In the genomic region with DNA sequence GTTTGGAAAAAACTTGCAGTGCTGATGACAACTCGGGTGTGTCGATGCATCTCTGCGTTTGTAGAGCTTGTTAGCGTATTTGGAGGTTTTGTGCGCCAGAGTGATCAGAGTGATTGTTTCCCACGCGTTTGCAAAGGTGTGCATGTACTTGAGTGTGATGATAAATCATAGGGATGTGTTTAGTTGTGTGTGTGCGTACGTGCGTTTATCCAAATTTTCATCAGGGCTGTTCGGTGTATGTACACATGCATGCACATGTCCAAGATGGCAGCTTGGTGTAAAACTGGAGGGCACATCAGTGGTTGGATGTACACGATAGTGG, we compare ENCODE assay signal across 8 cellular contexts. TPM values are rescaled to one million over a fixed set of nuclear protein-coding genes. Genes with fewer than 3 reads are reported as not detected.
DNase-seq lines count a peak whose midpoint lies in the region; ATAC-seq and TF ChIP-seq lines count a peak whose summit lies in the region.

No MANE protein-coding gene starts in this region.

- peak overlapping the region; percentile 13 for H3K4me3 Mint-ChIP-seq in CD8-positive, alpha-beta T cell
- H3K4me3 Mint-ChIP-seq in progenitor cell of endocrine pancreas (ENCODE audit: low read depth), result peak overlapping the region; percentile 65

- H3K27me3 Mint-ChIP-seq in CD8-positive, alpha-beta T cell (ENCODE audit: low read depth), result peaks cover 66% of the 10 kb centered on the region
- H3K27me3 Mint-ChIP-seq in progenitor cell of endocrine pancreas, result peaks cover 74% of the 10 kb centered on the region

- no peak overlapping the region for H3K27ac Mint-ChIP-seq in CD8-positive, alpha-beta T cell
- H3K27ac Mint-ChIP-seq in progenitor cell of endocrine pancreas, result peak overlapping the region; percentile 73

- no peaks in the 10 kb centered on the region; the same call in 1 of the 2 replicates for H3F3A ChIP-seq in PC-9 (ENCODE audit: insufficient read depth, low read depth)

- H3K79me2 ChIP-seq in PC-9 (ENCODE audit: low read depth), result no peaks in the 10 kb centered on the region

- ATAC-seq in CD8-positive, alpha-beta T cell, result no peak
- ATAC-seq in GM19452 (IDR thresholded peaks at IDR 0.05; ENCODE audit: unreplicated experiment) (no peak), HG03342 (IDR thresholded peaks at IDR 0.05; ENCODE audit: unreplicated experiment) (no peak)

- no peak overlapping the region for H3K27ac ChIP-seq in CD8-positive, alpha-beta T cell (ENCODE audit: low read depth, low read length)
- H3K27ac ChIP-seq in PC-9, result no peak overlapping the region

- no peaks in the 10 kb centered on the region for H3K36me3 Mint-ChIP-seq in CD8-positive, alpha-beta T cell
- H3K36me3 Mint-ChIP-seq in progenitor cell of endocrine pancreas (ENCODE audit: insufficient read depth), result no peaks in the 10 kb centered on the region

- H3K36me3 ChIP-seq in CD8-positive, alpha-beta T cell (ENCODE audit: insufficient read depth, low read length), result no peaks in the 10 kb centered on the region
- no peaks in the 10 kb centered on the region for H3K36me3 ChIP-seq in PC-9 (ENCODE audit: low read depth)

- CTCF ChIA-PET in CD8-positive, alpha-beta T cell (lab: Charles Lee), result interaction anchor here (0.8 to 1.3 kb wide), 2 partner anchors 9 to 25 kb away, joined by 3 to 6 read pairs; no protein-coding TSS in a partner anchor
- CTCF ChIA-PET in PC-9 (lab: Charles Lee), result interaction anchor here (0.5 kb wide), 1 partner anchor 173 kb away, joined by 3 read pairs; no protein-coding TSS in a partner anchor

- peak overlapping the region; percentile 12 for H3K4me3 ChIP-seq in CD8-positive, alpha-beta T cell (ENCODE audit: low read depth, low read length)
- H3K4me3 ChIP-seq in PC-9 (peak overlapping the region; percentile 59; the same call in 1 of the 2 replicates), fibroblast of the aortic adventitia (ENCODE audit: low read depth, low read length) (peak overlapping the region; percentile 68)

- H3K4me2 ChIP-seq in PC-9, result peak overlapping the region; percentile 87

- H3K9me2 ChIP-seq in PC-9 (ENCODE audit: insufficient read depth), result no peaks in the 10 kb centered on the region

- H3K9me3 ChIP-seq in CD8-positive, alpha-beta T cell (ENCODE audit: low read length), result no peaks in the 10 kb centered on the region
- no peaks in the 10 kb centered on the region for H3K9me3 ChIP-seq in PC-9 (ENCODE audit: insufficient read depth, low read depth)

- intact Hi-C loops in CD8-positive, alpha-beta T cell (cut with DNase I, micrococcal nuclease), result no loop called here
- intact Hi-C loops in PC-9 (cut with micrococcal nuclease; ENCODE audit: unreplicated experiment), result no loop called here

- POLR2A ChIA-PET in CD8-positive, alpha-beta T cell (lab: Charles Lee), result no interaction called here
- POLR2A ChIA-PET in PC-9 (lab: Charles Lee; ENCODE audit: unreplicated experiment), result no interaction called here

- no TSS peak for BruUV-seq in PC-9 (replicated peaks; lab: Mats Ljungman, UMichigan)

- H3K27me3 ChIP-seq in CD8-positive, alpha-beta T cell (ENCODE audit: insufficient read depth, low read length), result peaks cover 21% of the 10 kb centered on the region
- peaks cover 58% of the 10 kb centered on the region for H3K27me3 ChIP-seq in PC-9 (ENCODE audit: insufficient read depth, low read depth)

- no peaks in the 10 kb centered on the region for H3K9me3 Mint-ChIP-seq in CD8-positive, alpha-beta T cell
- H3K9me3 Mint-ChIP-seq in progenitor cell of endocrine pancreas (ENCODE audit: low read depth), result no peaks in the 10 kb centered on the region

- peaks cover 15% of the 10 kb centered on the region for H3K4me1 Mint-ChIP-seq in CD8-positive, alpha-beta T cell (ENCODE audit: low read depth)
- no peaks in the 10 kb centered on the region for H3K4me1 Mint-ChIP-seq in progenitor cell of endocrine pancreas (ENCODE audit: low read depth)

- peaks cover 11% of the 10 kb centered on the region for H3K4me1 ChIP-seq in CD8-positive, alpha-beta T cell (ENCODE audit: insufficient read depth, low read length)
- 0 out of 2 replicates have a peak, but pooled peaks cover 5% of the 10 kb centered on the region for H3K4me1 ChIP-seq in PC-9 (replicated peaks; ENCODE audit: insufficient read depth)

- no peak for TF ChIP-seq CTCF in CD8-positive, alpha-beta T cell (IDR thresholded peaks at IDR 0.05)
- TF ChIP-seq CTCF in PC-9 (conservative IDR thresholded peaks at IDR 0.05) (no peak), fibroblast of the aortic adventitia (IDR thresholded peaks at IDR 0.05; ENCODE audit: insufficient read depth, low read length) (no peak), progenitor cell of endocrine pancreas (IDR thresholded peaks at IDR 0.05; ENCODE audit: unreplicated experiment) (no peak)

- H2AFZ ChIP-seq in PC-9, result no peak overlapping the region

- DNase-seq in CD8-positive, alpha-beta T cell, result peak in 1 of 7 experiments; percentile 20
- no peak for DNase-seq in PC-9
- DNase-seq in fibroblast of the aortic adventitia (ENCODE audit: low read depth), result no peak
- no peak for DNase-seq in progenitor cell of endocrine pancreas (ENCODE audit: low spot score, unreplicated experiment)
- no peak for DNase-seq in activated CD4-positive, alpha-beta T cell treated with anti-CD3 and anti-CD28 coated beads, Interleukin-2, amount 50 U/mL, for 1 hour
- DNase-seq in HUDEP-2 (lab: John Stamatoyannopoulos, UW; ENCODE audit: unreplicated experiment in 76 of 76), result no peak

- peaks cover 3% of the 10 kb centered on the region; the same call in 1 of the 2 replicates for H4K20me1 ChIP-seq in PC-9 (ENCODE audit: insufficient read depth)

RNA-seq across cellular contexts. Expression of a gene that starts 0.2 kb away (rescaled TPM):
- total RNA-seq in CD8-positive, alpha-beta T cell, result not detected
- total RNA-seq in PC-9 (2021), result 0.15 and 0.20 TPM in 2 replicates
- total RNA-seq in fibroblast of the aortic adventitia (ENCODE audit: low replicate concordance), result 0.57 and 2.0 TPM in 2 replicates
- total RNA-seq in progenitor cell of endocrine pancreas, result 0.11 and 0.14 TPM in 2 replicates

RNA-seq across cellular contexts. Expression of a gene that starts 29.2 kb away (rescaled TPM):
- total RNA-seq in CD8-positive, alpha-beta T cell, result under 1 TPM in 1 of 2 experiments, not detected in 1; 0.14 TPM
- total RNA-seq in PC-9 (2021), result 8.6 and 10.5 TPM in 2 replicates
- total RNA-seq in fibroblast of the aortic adventitia (ENCODE audit: low replicate concordance), result 5.5 and 6.7 TPM in 2 replicates
- total RNA-seq in progenitor cell of endocrine pancreas, result 6.5 and 7.0 TPM in 2 replicates

RNA-seq across cellular contexts. Expression of a gene that starts 48.2 kb away (rescaled TPM):
- 100 to 1,000 TPM; 127 to 136 TPM for total RNA-seq in CD8-positive, alpha-beta T cell
- total RNA-seq in PC-9 (2021) (53.6 and 75.3 TPM in 2 replicates), fibroblast of the aortic adventitia (ENCODE audit: low replicate concordance) (59.5 and 69.7 TPM in 2 replicates), progenitor cell of endocrine pancreas (38.2 and 43.1 TPM in 2 replicates)

RNA-seq across cellular contexts. Expression of a gene that starts 51.0 kb away (rescaled TPM):
- 1 to 10 TPM; 8.6 to 8.8 TPM for total RNA-seq in CD8-positive, alpha-beta T cell
- total RNA-seq in PC-9 (2021) (262 and 272 TPM in 2 replicates), fibroblast of the aortic adventitia (ENCODE audit: low replicate concordance) (107 and 154 TPM in 2 replicates), progenitor cell of endocrine pancreas (48.2 and 50.0 TPM in 2 replicates)

RNA-seq across cellular contexts. Expression of a gene that starts 58.3 kb away (rescaled TPM):
- total RNA-seq in CD8-positive, alpha-beta T cell, result not detected
- 33.9 and 34.7 TPM in 2 replicates for total RNA-seq in PC-9 (2021)
- total RNA-seq in fibroblast of the aortic adventitia (ENCODE audit: low replicate concordance), result 0.27 and 0.82 TPM in 2 replicates
- 23.1 and 29.0 TPM in 2 replicates for total RNA-seq in progenitor cell of endocrine pancreas

Comparison
In these comparisons a context has a peak if more than half of its experiments do, and no peak if none do; other contexts are left out.
1. H3K4me3 ChIP-seq: peak in every context shown above with its lines; median percentile 68 in fibroblast of the aortic adventitia; 59 in PC-9; 12 in CD8-positive, alpha-beta T cell.